Comparison of ENCODE assay signal across 6 cellular contexts in the genomic region with DNA sequence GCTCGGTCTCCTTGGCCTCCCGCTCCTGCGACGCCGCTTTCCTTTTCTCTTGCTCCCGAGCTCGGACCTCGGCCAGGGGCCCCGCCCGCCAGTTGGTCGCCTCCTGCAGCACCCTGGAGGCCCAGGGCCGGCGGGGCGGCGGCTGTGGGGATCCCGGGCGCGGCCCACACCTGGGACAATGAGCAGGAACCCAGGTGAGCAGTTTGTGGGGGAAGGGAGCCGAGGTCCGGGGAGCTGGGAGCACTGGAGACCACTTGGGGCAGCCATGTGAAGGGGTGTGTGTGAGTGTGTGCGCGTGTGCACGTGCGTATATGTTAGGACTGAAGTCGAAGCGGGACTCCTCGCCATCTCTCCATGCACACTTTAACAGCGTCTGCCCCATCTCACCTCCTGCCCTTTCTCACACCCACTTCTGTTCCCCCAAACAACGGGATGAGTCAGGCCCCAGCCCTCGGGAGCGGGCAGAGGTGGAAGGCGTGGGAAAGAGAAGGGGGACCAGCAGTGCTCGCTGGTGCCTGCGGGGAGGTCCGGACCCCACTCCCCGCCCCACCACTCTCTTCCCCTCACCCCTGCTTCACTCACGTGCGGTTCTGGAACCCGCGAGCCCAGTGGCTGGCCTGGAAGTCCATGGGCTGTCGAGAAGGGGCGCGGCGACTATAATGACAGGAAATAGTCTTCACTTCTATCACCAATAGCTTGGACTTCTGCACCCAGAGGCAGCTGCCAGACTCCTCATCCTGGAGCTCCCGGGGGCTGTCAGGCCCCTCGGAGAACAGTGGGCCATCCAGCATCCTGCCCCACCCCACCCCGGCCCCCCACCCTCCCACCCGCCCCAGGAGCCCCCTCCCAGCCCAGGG. TPM values are rescaled to one million over a fixed set of nuclear protein-coding genes. Genes with fewer than 3 reads are reported as not detected.
DNase-seq lines count a peak whose midpoint lies in the region; ATAC-seq and TF ChIP-seq lines count a peak whose summit lies in the region.

No MANE protein-coding gene starts in this region.

- H3K9me3 ChIP-seq in osteoblast (ENCODE audit: low read depth, low read length) = no peaks in the 10 kb centered on the region

- H3K27me3 ChIP-seq in HL-60 (ENCODE audit: insufficient read depth, poor library complexity, severe bottlenecking) (peaks cover 22% of the 10 kb centered on the region), osteoblast (ENCODE audit: insufficient read depth, low read length) (peaks cover 34% of the 10 kb centered on the region)

- no peaks in the 10 kb centered on the region for H3K79me2 ChIP-seq in osteoblast (ENCODE audit: insufficient read depth, low read length)

- TF ChIP-seq CTCF in HL-60 (IDR thresholded peaks at IDR 0.05; ENCODE audit: insufficient read depth, low read length) (no peak), cardiac fibroblast (IDR thresholded peaks at IDR 0.05; ENCODE audit: low read depth, low read length) (no peak), osteoblast (IDR thresholded peaks at IDR 0.05; ENCODE audit: extremely low read depth, low read depth, low read length) (no peak)

- ATAC-seq in GM19324 (IDR thresholded peaks at IDR 0.05; ENCODE audit: low FRiP score, unreplicated experiment) = no peak

- H3K4me1 ChIP-seq in osteoblast (ENCODE audit: insufficient read depth, low read length) = peaks cover 29% of the 10 kb centered on the region

- H3K4me3 ChIP-seq in HL-60 (replicated peaks; ENCODE audit: insufficient read depth, low read length) = peak overlapping the region; percentile 39
- H3K4me3 ChIP-seq in cardiac fibroblast (replicated peaks in 1 of 2; ENCODE audit: low read depth in 2 of 2, low read length in 2 of 2) = peak overlapping the region; percentile 36 to 40
- peak overlapping the region; percentile 66 for H3K4me3 ChIP-seq in osteoblast (ENCODE audit: insufficient read depth, low read length)

- H3K4me2 ChIP-seq in osteoblast (ENCODE audit: insufficient read depth, low read length) = peak overlapping the region; percentile 90

- H2AFZ ChIP-seq in osteoblast (ENCODE audit: low read length) = no peak overlapping the region

- H3K27ac ChIP-seq in HL-60 (replicated peaks) (no peak overlapping the region), osteoblast (ENCODE audit: low read depth, low read length) (no peak overlapping the region)

- H4K20me1 ChIP-seq in osteoblast (ENCODE audit: insufficient read depth, low read length) = peaks cover 5% of the 10 kb centered on the region

- H3K36me3 ChIP-seq in osteoblast (ENCODE audit: insufficient read depth, low read length) = peaks cover 28% of the 10 kb centered on the region

- DNase-seq in ELR (ENCODE audit: low read depth) = peak; percentile 54
- DNase-seq in HL-60 (ENCODE audit: low read depth in 1 of 2, low spot score in 1 of 2) = no peak
- peak; percentile 22 to 24 for DNase-seq in cardiac fibroblast (ENCODE audit: low read depth in 2 of 2)
- DNase-seq in osteoblast (ENCODE audit: insufficient read length, low spot score, missing footprints) = peak; percentile 94
- DNase-seq in NCI-H1436 (lab: John Stamatoyannopoulos, UW) = no peak

RNA-seq across cellular contexts. Expression of a gene that starts 0.5 kb away (rescaled TPM):
- total RNA-seq in osteoblast = under 0.01 and 0.29 TPM in 2 replicates

RNA-seq across cellular contexts. Expression of a gene that starts 19.9 kb away (rescaled TPM):
- total RNA-seq in osteoblast = 81.3 and 89.0 TPM in 2 replicates

RNA-seq across cellular contexts. Expression of a gene that starts 20.6 kb away (rescaled TPM):
- not detected in 2 replicates for total RNA-seq in osteoblast

RNA-seq across cellular contexts. Expression of a gene that starts 27.2 kb away (rescaled TPM):
- total RNA-seq in osteoblast = 0.29 and 0.36 TPM in 2 replicates

RNA-seq across cellular contexts. Expression of a gene that starts 41.4 kb away (rescaled TPM):
- 51.9 and 53.9 TPM in 2 replicates for total RNA-seq in osteoblast

Comparison
In these comparisons a context has a peak if more than half of its experiments do, and no peak if none do; other contexts are left out.
1. DNase-seq: peak in ELR (single experiment), cardiac fibroblast (2 of 2) and osteoblast (single experiment); none in HL-60 (0 of 2) and NCI-H1436 (single experiment).
2. Peak in every context shown above with its lines, with median percentiles within 50 percentile points of each other: H3K4me3 ChIP-seq.